In genomic region chr20:23245553-23246128, GRCh38 we compare ENCODE assay signal across 8 cellular contexts.
DNase-seq lines count a peak whose midpoint lies in the region; ATAC-seq, FAIRE-seq and TF ChIP-seq lines count a peak whose summit lies in the region.

No MANE protein-coding gene starts in this region.

- no peaks in the 10 kb centered on the region for H3K27me3 ChIP-seq in RWPE2 (ENCODE audit: insufficient read depth, poor library complexity, severe bottlenecking)
- no peaks in the 10 kb centered on the region for H3K27me3 ChIP-seq in endothelial cell of umbilical vein (ENCODE audit: control insufficient read depth in 2 of 2, insufficient read depth in 2 of 2, low read length in 2 of 2)

- H3K4me3 ChIP-seq in RWPE2 (ENCODE audit: severe bottlenecking) (no peak overlapping the region), endothelial cell of umbilical vein (replicated peaks in 1 of 3; ENCODE audit: insufficient read depth in 1 of 3, low read depth in 1 of 3, low read length in 3 of 3) (no peak overlapping the region)

- H3K9me3 ChIP-seq in RWPE2 (ENCODE audit: severe bottlenecking), result no peaks in the 10 kb centered on the region
- H3K9me3 ChIP-seq in endothelial cell of umbilical vein (replicated peaks; ENCODE audit: control insufficient read depth, insufficient read depth, low read length), result no peaks in the 10 kb centered on the region

- no peaks in the 10 kb centered on the region for H3K9me1 ChIP-seq in endothelial cell of umbilical vein (replicated peaks; ENCODE audit: control insufficient read depth, extremely low read depth, insufficient read depth, low read length)

- in situ Hi-C loops in Caki2 (cut with HindIII; ENCODE audit: low pct_unique_long_range_greater_than_20kb, low sequenced_read_pairs), result no loop called here

- intact Hi-C loops in endothelial cell of umbilical vein (cut with micrococcal nuclease), result loop anchor here (1.0 kb wide), 4 partner anchors 25 to 554 kb away; no protein-coding TSS in a partner anchor

- H3K27ac ChIP-seq in RWPE2 (ENCODE audit: poor library complexity, severe bottlenecking) (no peak overlapping the region), endothelial cell of umbilical vein (ENCODE audit: insufficient read depth, low read depth, low read length) (no peak overlapping the region)

- peak; percentile 60 for ATAC-seq in GM19324 (IDR thresholded peaks at IDR 0.05; ENCODE audit: low FRiP score, unreplicated experiment)
- ATAC-seq in HG03196 (IDR thresholded peaks at IDR 0.05; ENCODE audit: unreplicated experiment), result peak; percentile 79
- peak; percentile 65; the same call in 2 of the 3 replicates for ATAC-seq in RWPE2 (ENCODE audit: low read depth)
- no peak for ATAC-seq in GM18873 (IDR thresholded peaks at IDR 0.05; ENCODE audit: low FRiP score, unreplicated experiment)

- peak; percentile 26 for DNase-seq in Caki2 (ENCODE audit: low read depth)
- no peak for DNase-seq in RWPE2 (ENCODE audit: low spot score)
- DNase-seq in endothelial cell of umbilical vein (ENCODE audit: low read depth, low spot score), result peak; percentile 77
- peak; percentile 59 for DNase-seq in mucosa of gallbladder (ENCODE audit: low spot score)
- DNase-seq in kidney glomerular epithelial cell (lab: John Stamatoyannopoulos, UW), result no peak

- POLR2A ChIA-PET in endothelial cell of umbilical vein (lab: Charles Lee), result interaction anchor here (1.8 kb wide), 1 partner anchor 12 kb away, joined by 5 read pairs; no protein-coding TSS in a partner anchor

- dilution Hi-C loops in endothelial cell of umbilical vein (cut with MboI; ENCODE audit: extremely low pct_ligation_motif_present, low sequenced_read_pairs), result no loop called here

- no peak overlapping the region for H3K4me2 ChIP-seq in endothelial cell of umbilical vein (ENCODE audit: insufficient read depth, low read length)

- no peaks in the 10 kb centered on the region for H3K79me2 ChIP-seq in endothelial cell of umbilical vein (ENCODE audit: control insufficient read depth, insufficient read depth, low read length)

- BruUV-seq in endothelial cell of umbilical vein (replicated peaks; lab: Mats Ljungman, UMichigan), result no TSS peak

- H3K4me1 ChIP-seq in RWPE2 (ENCODE audit: insufficient read depth, poor library complexity, severe bottlenecking), result no peaks in the 10 kb centered on the region
- no peaks in the 10 kb centered on the region for H3K4me1 ChIP-seq in endothelial cell of umbilical vein (ENCODE audit: control insufficient read depth, extremely low read depth, insufficient read depth, low read length)

- peak; percentile 34 for TF ChIP-seq CTCF in RWPE2 (IDR thresholded peaks at IDR 0.05; ENCODE audit: poor library complexity, severe bottlenecking)
- TF ChIP-seq CTCF in endothelial cell of umbilical vein (IDR thresholded peaks at IDR 0.05; ENCODE audit: extremely low read depth in 1 of 2, insufficient read depth in 1 of 2, low read depth in 1 of 2, low read length in 2 of 2), result peak; percentile 67 to 88

- H4K20me1 ChIP-seq in endothelial cell of umbilical vein (replicated peaks; ENCODE audit: control insufficient read depth, extremely low read depth, insufficient read depth, low read length), result no peaks in the 10 kb centered on the region

- no peak for TF ChIP-seq POLR2A in endothelial cell of umbilical vein (IDR thresholded peaks at IDR 0.05; ENCODE audit: low read depth, low read length)

- no peak overlapping the region for H3K9ac ChIP-seq in endothelial cell of umbilical vein (replicated peaks; ENCODE audit: extremely low read depth, insufficient read depth, low read length)

- CTCF ChIA-PET in endothelial cell of umbilical vein (lab: Charles Lee), result interaction anchor here (0.5 to 5.7 kb wide), 42 partner anchors 10 to 907 kb away, joined by 3 to 53 read pairs (median 4); partner anchors contain the start of genes CD93, FOXA2 and THBD

- peak; percentile 95 for FAIRE-seq in endothelial cell of umbilical vein (lab: Jason Lieb, UNC)

- no peaks in the 10 kb centered on the region for H3K36me3 ChIP-seq in RWPE2 (ENCODE audit: low read depth)
- H3K36me3 ChIP-seq in endothelial cell of umbilical vein (ENCODE audit: control insufficient read depth in 2 of 2, extremely low read depth in 1 of 2, insufficient read depth in 2 of 2, low read length in 2 of 2), result no peaks in the 10 kb centered on the region

- peak overlapping the region; percentile 19 for H2AFZ ChIP-seq in endothelial cell of umbilical vein (ENCODE audit: low read depth, low read length)

TF ChIP-seq in endothelial cell of umbilical vein, 7 proteins besides CTCF, POLR2A, EP300 and RAD21:
- no peak for TF ChIP-seq GATA2 (IDR thresholded peaks at IDR 0.05; ENCODE audit: insufficient read depth, insufficient read length, low read depth, low read length)
- no peak for TF ChIP-seq MYC (IDR thresholded peaks at IDR 0.05; ENCODE audit: low read depth, low read length)

Comparison
In these comparisons a context has a peak if more than half of its experiments do, and no peak if none do; other contexts are left out.
1. DNase-seq: peak in Caki2 (single experiment), endothelial cell of umbilical vein (single experiment) and mucosa of gallbladder (single experiment); none in RWPE2 (single experiment) and kidney glomerular epithelial cell (single experiment).